Comparison of ENCODE assay signal across 9 cellular contexts in genomic region chr10:84140036-84140379, GRCh38. TPM values are rescaled to one million over a fixed set of nuclear protein-coding genes. Genes with fewer than 3 reads are reported as not detected.
DNase-seq lines count a peak whose midpoint lies in the region; ATAC-seq, FAIRE-seq and TF ChIP-seq lines count a peak whose summit lies in the region.
"Had no signal": no experiment of that assay in that cellular context is flagged by ENCODE, and none has a peak within 500 bp of the region (broad histone marks: within the 10 kb centered on the region; RNA-seq: fewer than 3 reads in every experiment).

No MANE protein-coding gene starts in this region.

- peaks cover 0 to 1% of the 10 kb centered on the region in 2 experiments for H4K20me1 ChIP-seq in H1 (replicated peaks in 1 of 2; ENCODE audit: control insufficient read depth in 1 of 2, insufficient read depth in 2 of 2, low read length in 2 of 2)

- H4K91ac ChIP-seq in H1 (replicated peaks; ENCODE audit: insufficient read length, low read length), result no peak overlapping the region

- peak; percentile 35 for DNase-seq in activated naive CD4-positive, alpha-beta T cell treated with anti-CD3 and anti-CD28 coated beads for 36 hours
- no peak for DNase-seq in activated naive CD4-positive, alpha-beta T cell (lab: John Stamatoyannopoulos, UW)
- DNase-seq in RPMI8226, result peak; percentile 4
- no peak for DNase-seq in H1 (ENCODE audit: low read depth in 1 of 2, low spot score in 2 of 2)
- DNase-seq in NCI-H2029 treated with DMSO at 0.1 percent for 48 hours (lab: John Stamatoyannopoulos, UW), result no peak
- no peak for DNase-seq in NCI-H748 (lab: John Stamatoyannopoulos, UW; ENCODE audit: unreplicated experiment)

- H2BK5ac ChIP-seq in H1 (ENCODE audit: low read depth, low read length), result peak overlapping the region; percentile 80; the same call in 1 of the 2 replicates

- TF ChIP-seq CTCF in H1 (IDR thresholded peaks at IDR 0.05; ENCODE audit: control extremely low read depth in 1 of 3, insufficient read depth in 1 of 3, low read depth in 1 of 3, low read length in 3 of 3), result no peak

- H3K4me2 ChIP-seq in H1 (ENCODE audit: insufficient read depth in 1 of 2, low read depth in 2 of 2, low read length in 2 of 2), result peak overlapping the region; percentile 74 to 81

- H4K5ac ChIP-seq in H1 (ENCODE audit: insufficient read length, low read depth, low read length), result no peak overlapping the region

- CTCF ChIA-PET in activated naive CD4-positive, alpha-beta T cell treated with anti-CD3 and anti-CD28 coated beads for 36 hours (lab: Charles Lee), result interaction anchor here (0.9 to 4.2 kb wide), 3 partner anchors 8 to 19 kb away, joined by 3 to 28 read pairs (median 4); no protein-coding TSS in a partner anchor
- CTCF ChIA-PET in H1 (lab: Charles Lee; ENCODE audit: partially characterized antibody), result interaction anchor here (0.7 to 12.2 kb wide), 10 partner anchors 8 to 474 kb away, joined by 3 to 248 read pairs (median 5); no protein-coding TSS in a partner anchor

- H3K36me3 Mint-ChIP-seq in activated naive CD4-positive, alpha-beta T cell treated with anti-CD3 and anti-CD28 coated beads for 36 hours (ENCODE audit: low read depth), result peaks cover 22% of the 10 kb centered on the region

- H3K23me2 ChIP-seq in H1 (ENCODE audit: low read depth, low read length), result no peaks in the 10 kb centered on the region; the same call in 1 of the 2 replicates

- H3K4ac ChIP-seq in H1 (replicated peaks; ENCODE audit: insufficient read length, low read depth, low read length), result no peak overlapping the region

- H3K27ac Mint-ChIP-seq in activated naive CD4-positive, alpha-beta T cell treated with anti-CD3 and anti-CD28 coated beads for 36 hours, result peak overlapping the region; percentile 99

- intact Hi-C loops in activated naive CD4-positive, alpha-beta T cell treated with anti-CD3 and anti-CD28 coated beads for 36 hours (cut with micrococcal nuclease), result no loop called here

- H3K36me3 ChIP-seq in H1 (ENCODE audit: control insufficient read depth in 2 of 4, insufficient read depth in 4 of 4, low read length in 3 of 4) (peaks cover 10 to 38% (median 17%) of the 10 kb centered on the region in 4 experiments), muscle layer of colon (ENCODE audit: insufficient read depth, low read length) (peaks cover 32% of the 10 kb centered on the region)

- no peak for ATAC-seq in GM19463 (IDR thresholded peaks at IDR 0.05; ENCODE audit: unreplicated experiment)

- no peak for TF ChIP-seq EP300 in H1 (IDR thresholded peaks at IDR 0.05; ENCODE audit: borderline replicate concordance in 1 of 2, low read depth in 2 of 2, low read length in 2 of 2)

- H3K4me1 Mint-ChIP-seq in activated naive CD4-positive, alpha-beta T cell treated with anti-CD3 and anti-CD28 coated beads for 36 hours (ENCODE audit: low read depth), result peaks cover 36% of the 10 kb centered on the region

- H3K4me3 Mint-ChIP-seq in activated naive CD4-positive, alpha-beta T cell treated with anti-CD3 and anti-CD28 coated beads for 36 hours, result peak overlapping the region; percentile 95

- H3K9me3 ChIP-seq in H1 (ENCODE audit: insufficient read depth in 2 of 2, low read depth in 1 of 2, low read length in 1 of 2), result no peaks in the 10 kb centered on the region
- H3K9me3 ChIP-seq in muscle layer of colon (ENCODE audit: low read length), result no peaks in the 10 kb centered on the region

- no peaks in the 10 kb centered on the region for H3K9me3 Mint-ChIP-seq in activated naive CD4-positive, alpha-beta T cell treated with anti-CD3 and anti-CD28 coated beads for 36 hours

- no peak for TF ChIP-seq POLR2A in H1 (IDR thresholded peaks at IDR 0.05; ENCODE audit: control extremely low read depth in 1 of 2, low read depth in 2 of 2, low read length in 2 of 2)

- H3K27me3 Mint-ChIP-seq in activated naive CD4-positive, alpha-beta T cell treated with anti-CD3 and anti-CD28 coated beads for 36 hours (ENCODE audit: low read depth), result no peaks in the 10 kb centered on the region

- WGBS in H1 (ENCODE audit: extremely low coverage in 1 of 2, insufficient coverage in 1 of 2, insufficient read length in 1 of 2, insufficient replicate concordance in 2 of 2, low coverage in 1 of 2, low lambda C conversion rate in 2 of 2, missing lambda C conversion rate in 1 of 2), 2 experiments, result 27% methylated on average over 12 of the region's 12 CpGs; no CpG with 5 or more reads in 1 of the 2 experiments

- peaks cover 8 to 24% of the 10 kb centered on the region in 2 experiments for H3K79me2 ChIP-seq in H1 (ENCODE audit: control insufficient read depth in 1 of 2, insufficient read depth in 2 of 2, low read length in 2 of 2)

- peak overlapping the region; percentile 76; the same call in 1 of the 2 replicates for H2BK12ac ChIP-seq in H1 (ENCODE audit: low read depth, low read length)

- no peak overlapping the region for H3K14ac ChIP-seq in H1 (ENCODE audit: insufficient read length)

- no peak overlapping the region for H3K56ac ChIP-seq in H1 (replicated peaks; ENCODE audit: insufficient read length, low read depth, low read length)

- peaks cover 2% of the 10 kb centered on the region; the same call in 1 of the 2 replicates for H3K79me1 ChIP-seq in H1 (ENCODE audit: low read depth, low read length)

- H2AFZ ChIP-seq in H1 (ENCODE audit: low read length), result peak overlapping the region; percentile 62; the same call in 1 of the 2 replicates

- peak overlapping the region; percentile 80 to 93 (median 87) for H3K9ac ChIP-seq in H1 (replicated peaks in 1 of 4; ENCODE audit: extremely low read depth in 1 of 4, low read depth in 3 of 4, low read length in 3 of 4)
- peak overlapping the region; percentile 95 for H3K9ac ChIP-seq in muscle layer of colon (ENCODE audit: low read length)

- H3K18ac ChIP-seq in H1 (ENCODE audit: extremely low read depth, low read length), result no peak overlapping the region

- H2BK120ac ChIP-seq in H1 (replicated peaks; ENCODE audit: low read depth, low read length), result no peak overlapping the region

- H2BK15ac ChIP-seq in H1 (ENCODE audit: low read length), result no peak overlapping the region

- H3K27ac ChIP-seq in H1 (ENCODE audit: low read depth, low read length) (peak overlapping the region; percentile 83), muscle layer of colon (ENCODE audit: low read depth, low read length) (peak overlapping the region; percentile 80)

- no peak for TF ChIP-seq RAD21 in H1 (IDR thresholded peaks at IDR 0.05 in 1 of 2, conservative IDR thresholded peaks at IDR 0.05 in 1 of 2; ENCODE audit: low read depth in 2 of 2, low read length in 2 of 2)

- H2BK20ac ChIP-seq in H1 (ENCODE audit: low read length), result no peak overlapping the region

- no peak overlapping the region for H2AK5ac ChIP-seq in H1 (ENCODE audit: low read depth, low read length)

- peak overlapping the region; percentile 93; the same call in 1 of the 2 replicates for H4K8ac ChIP-seq in H1 (ENCODE audit: extremely low read depth, insufficient read depth, low read length)

- no peak overlapping the region for H3K23ac ChIP-seq in H1 (ENCODE audit: insufficient read length)

- POLR2A ChIA-PET in H1 (lab: Charles Lee; ENCODE audit: partially characterized antibody), result interaction anchor here (0.7 to 3.4 kb wide), 17 partner anchors 8 to 372 kb away, joined by 3 to 16 read pairs (median 3); no protein-coding TSS in a partner anchor

- no peak for FAIRE-seq in H1 (lab: Jason Lieb, UNC)

- H3K4me3 ChIP-seq in H1 (ENCODE audit: extremely low read depth in 1 of 4, insufficient read depth in 2 of 4, low read depth in 3 of 4, low read length in 4 of 4) (peak overlapping the region; percentile 88 to 97 (median 96)), muscle layer of colon (ENCODE audit: low read depth in 1 of 2, low read length in 2 of 2) (peak overlapping the region; percentile 82 to 97)

- H3K4me1 ChIP-seq in H1 (replicated peaks in 1 of 4; ENCODE audit: control insufficient read depth in 3 of 4, insufficient read depth in 4 of 4, low read length in 3 of 4), result peaks cover 3 to 9% (median 4%) of the 10 kb centered on the region in 4 experiments; a peak in 6 of 7 replicates
- H3K4me1 ChIP-seq in muscle layer of colon (ENCODE audit: insufficient read depth, low read length), result peaks cover 17% of the 10 kb centered on the region

- H3K27me3 ChIP-seq in H1 (replicated peaks in 1 of 4; ENCODE audit: control insufficient read depth in 3 of 4, extremely low read depth in 1 of 4, insufficient read depth in 3 of 4, low read length in 3 of 4) (no peaks in the 10 kb centered on the region), muscle layer of colon (ENCODE audit: control insufficient read depth in 1 of 2, insufficient read depth in 2 of 2, low read length in 2 of 2) (no peaks in the 10 kb centered on the region)

RNA-seq across cellular contexts. Expression of gene GHITM, which starts 0.7 kb away (rescaled TPM):
- total RNA-seq in activated naive CD4-positive, alpha-beta T cell treated with anti-CD3 and anti-CD28 coated beads for 36 hours, result 100 to 1,000 TPM; 281 TPM
- total RNA-seq in H1 (2021; fragmentation: NEBNext Ultra II Directional; extraction: Animal tissue kit (Norgen Biotek cat#: 25700)), result 87.8 and 97.0 TPM in 2 replicates
- polyA plus RNA-seq in H1 (2011; rRNA removed), result 55.0 and 86.2 TPM in 2 replicates
- 94.9 TPM for polyA plus RNA-seq in H1 (2011; cell fraction: cytosol; rRNA removed)
- 37.7 TPM for polyA plus RNA-seq in H1 (2011; cell fraction: nucleus; rRNA removed)
- 88.3 to 116 TPM (median 97.3 TPM) in 4 replicates for polyA plus RNA-seq in H1 (2012, experiment 1 of 2)
- 40.9 TPM for polyA plus RNA-seq in H1 (2012, experiment 2 of 2)
- polyA plus RNA-seq in H1 (2013, experiment 1 of 2), result 49.9 TPM
- polyA plus RNA-seq in H1 (2013, experiment 2 of 2), result 51.0 TPM
- polyA minus RNA-seq in H1 (2011; rRNA and poly(A)+ RNA removed), result 87.1 and 104 TPM in 2 replicates
- polyA minus RNA-seq in H1 (2011; cell fraction: cytosol; rRNA and poly(A)+ RNA removed), result 34.2 TPM
- 26.1 TPM for polyA minus RNA-seq in H1 (2011; cell fraction: nucleus; rRNA and poly(A)+ RNA removed)

RNA-seq across cellular contexts. Expression of gene GPR15LG, which starts 33.6 kb away (rescaled TPM):
- not detected for total RNA-seq in activated naive CD4-positive, alpha-beta T cell treated with anti-CD3 and anti-CD28 coated beads for 36 hours
- not detected in 2 replicates for total RNA-seq in H1 (2021; fragmentation: NEBNext Ultra II Directional; extraction: Animal tissue kit (Norgen Biotek cat#: 25700))
- polyA plus RNA-seq in H1 (2011; rRNA removed), result not detected in 2 replicates
- polyA plus RNA-seq in H1 (2011; cell fraction: cytosol; rRNA removed), result not detected
- polyA plus RNA-seq in H1 (2011; cell fraction: nucleus; rRNA removed), result not detected
- not detected in 4 replicates for polyA plus RNA-seq in H1 (2012, experiment 1 of 2)
- polyA plus RNA-seq in H1 (2012, experiment 2 of 2), result not detected
- polyA plus RNA-seq in H1 (2013, experiment 1 of 2), result not detected
- polyA plus RNA-seq in H1 (2013, experiment 2 of 2), result not detected
- polyA minus RNA-seq in H1 (2011; rRNA and poly(A)+ RNA removed), result not detected in 2 replicates
- polyA minus RNA-seq in H1 (2011; cell fraction: cytosol; rRNA and poly(A)+ RNA removed), result not detected
- not detected for polyA minus RNA-seq in H1 (2011; cell fraction: nucleus; rRNA and poly(A)+ RNA removed)
- total RNA-seq: pulmonary artery endothelial cell had no signal

RNA-seq across cellular contexts. Expression of gene CDHR1, which starts 54.3 kb away (rescaled TPM):
- 1 to 10 TPM in 1 of 2 experiments, under 1 TPM in 1; 0.37 to 1.4 TPM for total RNA-seq in activated naive CD4-positive, alpha-beta T cell treated with anti-CD3 and anti-CD28 coated beads for 36 hours
- 8.7 and 10.5 TPM in 2 replicates for total RNA-seq in H1 (2021; fragmentation: NEBNext Ultra II Directional; extraction: Animal tissue kit (Norgen Biotek cat#: 25700))
- 3.9 and 5.6 TPM in 2 replicates for polyA plus RNA-seq in H1 (2011; rRNA removed)
- 5.1 TPM for polyA plus RNA-seq in H1 (2011; cell fraction: cytosol; rRNA removed)
- polyA plus RNA-seq in H1 (2011; cell fraction: nucleus; rRNA removed), result 16.0 TPM
- 4.8 to 6.1 TPM (median 5.7 TPM) in 4 replicates for polyA plus RNA-seq in H1 (2012, experiment 1 of 2)
- polyA plus RNA-seq in H1 (2012, experiment 2 of 2), result 2.7 TPM
- polyA plus RNA-seq in H1 (2013, experiment 1 of 2), result 10.7 TPM
- polyA plus RNA-seq in H1 (2013, experiment 2 of 2), result 11.5 TPM
- polyA minus RNA-seq in H1 (2011; rRNA and poly(A)+ RNA removed), result 6.1 and 6.8 TPM in 2 replicates
- 8.8 TPM for polyA minus RNA-seq in H1 (2011; cell fraction: cytosol; rRNA and poly(A)+ RNA removed)
- polyA minus RNA-seq in H1 (2011; cell fraction: nucleus; rRNA and poly(A)+ RNA removed), result 3.3 TPM
- total RNA-seq: pulmonary artery endothelial cell had no signal

Comparison
In these comparisons a context has a peak if more than half of its experiments do, and no peak if none do; other contexts are left out.
1. DNase-seq: peak in activated naive CD4-positive, alpha-beta T cell treated with anti-CD3 and anti-CD28 coated beads for 36 hours (single experiment) and RPMI8226 (single experiment); none in activated naive CD4-positive, alpha-beta T cell (0 of 4), H1 (0 of 2), NCI-H2029 treated with DMSO at 0.1 percent for 48 hours (single experiment) and NCI-H748 (single experiment).